8 cellular contexts compared by ENCODE assay signal in genomic region chr1:147641695-147642592, GRCh38. TPM values are rescaled to one million over a fixed set of nuclear protein-coding genes. Genes with fewer than 3 reads are reported as not detected.
DNase-seq lines count a peak whose midpoint lies in the region; ATAC-seq and TF ChIP-seq lines count a peak whose summit lies in the region.

No MANE protein-coding gene starts in this region.

- no peak overlapping the region for H2AK5ac ChIP-seq in mesenchymal stem cell (ENCODE audit: low read length, severe bottlenecking)

- TF ChIP-seq CTCF in thyroid gland (IDR thresholded peaks at IDR 0.05) = peak; percentile 28 to 83 (median 66)

- no peak overlapping the region for H2BK15ac ChIP-seq in mesenchymal stem cell (ENCODE audit: low read depth, poor library complexity, severe bottlenecking)

- H3K27me3 ChIP-seq in mesenchymal stem cell (ENCODE audit: control insufficient read depth in 1 of 2, insufficient read depth in 1 of 2, low read length in 2 of 2) (no peaks in the 10 kb centered on the region), thyroid gland (no peaks in the 10 kb centered on the region)

- no peak overlapping the region for H3K18ac ChIP-seq in mesenchymal stem cell (ENCODE audit: low read depth in 1 of 2, low read length in 2 of 2)

- no peak overlapping the region for H3K4me3 Mint-ChIP-seq in activated T-cell treated with anti-CD3 and anti-CD28 coated beads, Interleukin-2, amount 50 U/mL, for 24 hours
- no peak overlapping the region for H3K4me3 Mint-ChIP-seq in T-helper 2 cell treated with Interferon-gamma antibody and Interleukin-4, amounts not matched to agents 5 μg/mL and 100 μg/mL, for 36 hours

- H3K4me1 ChIP-seq in mesenchymal stem cell (ENCODE audit: control insufficient read depth, insufficient read depth, low read depth, low read length) (peaks cover 8% of the 10 kb centered on the region), thyroid gland (peaks cover 0 to 5% of the 10 kb centered on the region in 2 donors)

- H3K4ac ChIP-seq in mesenchymal stem cell (ENCODE audit: low read depth in 1 of 2, low read length in 2 of 2) = no peak overlapping the region

- no peaks in the 10 kb centered on the region for H3K9me3 Mint-ChIP-seq in activated T-cell treated with anti-CD3 and anti-CD28 coated beads, Interleukin-2, amount 50 U/mL, for 24 hours
- no peaks in the 10 kb centered on the region for H3K9me3 Mint-ChIP-seq in T-helper 2 cell treated with Interferon-gamma antibody and Interleukin-4, amounts not matched to agents 5 μg/mL and 100 μg/mL, for 36 hours

- TF ChIP-seq POLR2A in thyroid gland (IDR thresholded peaks at IDR 0.05) = no peak

- H3K4me1 Mint-ChIP-seq in activated T-cell treated with anti-CD3 and anti-CD28 coated beads, Interleukin-2, amount 50 U/mL, for 24 hours (ENCODE audit: low read depth) = peaks cover 41% of the 10 kb centered on the region
- H3K4me1 Mint-ChIP-seq in T-helper 2 cell treated with Interferon-gamma antibody and Interleukin-4, amounts not matched to agents 5 μg/mL and 100 μg/mL, for 36 hours (ENCODE audit: low read depth) = peaks cover 46% of the 10 kb centered on the region

- H3K4me3 ChIP-seq in mesenchymal stem cell (ENCODE audit: insufficient read depth in 1 of 2, low read depth in 1 of 2, low read length in 2 of 2) (peak overlapping the region in 1 of 2 experiments; percentile 30), thyroid gland (replicated peaks in 1 of 3) (no peak overlapping the region)

- no peaks in the 10 kb centered on the region for H3K27me3 Mint-ChIP-seq in activated T-cell treated with anti-CD3 and anti-CD28 coated beads, Interleukin-2, amount 50 U/mL, for 24 hours
- H3K27me3 Mint-ChIP-seq in T-helper 2 cell treated with Interferon-gamma antibody and Interleukin-4, amounts not matched to agents 5 μg/mL and 100 μg/mL, for 36 hours (ENCODE audit: low read depth) = no peaks in the 10 kb centered on the region

- H3K23ac ChIP-seq in mesenchymal stem cell (ENCODE audit: low read length in 2 of 2) = no peak overlapping the region

- no peak overlapping the region for H2BK12ac ChIP-seq in mesenchymal stem cell (ENCODE audit: low read length in 2 of 2)

- no peak for ATAC-seq in HG03108 (IDR thresholded peaks at IDR 0.05; ENCODE audit: unreplicated experiment)

- no peak overlapping the region for H4K91ac ChIP-seq in mesenchymal stem cell (ENCODE audit: low read length)

- no peak overlapping the region for H3K27ac ChIP-seq in mesenchymal stem cell (ENCODE audit: low read length, poor library complexity, severe bottlenecking)
- no peak overlapping the region for H3K27ac ChIP-seq in thyroid gland

- intact Hi-C loops in thyroid gland (cut with DNase I) = loop anchor here (5.0 to 10.0 kb wide), 3 partner anchors 50 to 253 kb away; no protein-coding TSS in a partner anchor

- H3K9me3 ChIP-seq in mesenchymal stem cell (ENCODE audit: control insufficient read depth, low read length) (no peaks in the 10 kb centered on the region), thyroid gland (no peaks in the 10 kb centered on the region)

- no peak overlapping the region for H3K14ac ChIP-seq in mesenchymal stem cell (ENCODE audit: low read length in 2 of 2)

- H3K79me1 ChIP-seq in mesenchymal stem cell (replicated peaks; ENCODE audit: low read length, poor library complexity, severe bottlenecking) = no peaks in the 10 kb centered on the region

- DNase-seq in activated T-cell treated with anti-CD3 and anti-CD28 coated beads for 24 hours (ENCODE audit: low read depth) = peak; percentile 45
- DNase-seq in activated T-cell treated with anti-CD3 and anti-CD28 coated beads, Interleukin-2, amount 50 U/mL, for 24 hours = no peak
- DNase-seq in NCI-H1048 (lab: John Stamatoyannopoulos, UW) = peak; percentile 39
- DNase-seq in T-helper 2 cell treated with Interferon-gamma antibody and Interleukin-4, amounts not matched to agents 5 μg/mL and 100 μg/mL, for 36 hours (ENCODE audit: low spot score) = peak; percentile 45
- peak; percentile 40 for DNase-seq in dedifferentiated amniotic fluid mesenchymal stem cell (ENCODE audit: extremely low spot score)
- DNase-seq in mesenchymal stem cell = peak; percentile 58
- peak; percentile 31 to 48 for DNase-seq in thyroid gland

- H3K36me3 ChIP-seq in mesenchymal stem cell (ENCODE audit: control insufficient read depth in 1 of 2, insufficient read depth in 2 of 2, low read depth in 1 of 2, low read length in 2 of 2) (peaks cover 0 to 12% of the 10 kb centered on the region in 2 experiments), thyroid gland (peaks cover 0 to 3% of the 10 kb centered on the region in 2 donors)

- no peak overlapping the region for H4K8ac ChIP-seq in mesenchymal stem cell (ENCODE audit: low read length)

- no peak overlapping the region for H3K4me2 ChIP-seq in mesenchymal stem cell (ENCODE audit: low read length, poor library complexity, severe bottlenecking)

- no peak overlapping the region for H2AFZ ChIP-seq in mesenchymal stem cell (ENCODE audit: low read depth, low read length)

- H2BK5ac ChIP-seq in mesenchymal stem cell (ENCODE audit: low read depth, low read length, poor library complexity, severe bottlenecking) = no peak overlapping the region

- no peak overlapping the region for H3K27ac Mint-ChIP-seq in activated T-cell treated with anti-CD3 and anti-CD28 coated beads, Interleukin-2, amount 50 U/mL, for 24 hours
- no peak overlapping the region for H3K27ac Mint-ChIP-seq in T-helper 2 cell treated with Interferon-gamma antibody and Interleukin-4, amounts not matched to agents 5 μg/mL and 100 μg/mL, for 36 hours

- no peak overlapping the region for H3K9ac ChIP-seq in mesenchymal stem cell (ENCODE audit: low read length)

- WGBS in mesenchymal stem cell = 69% methylated on average over 14 of the region's 17 CpGs
- WGBS in thyroid gland, 2 donors = 72 to 75% methylated on average over 17 of the region's 17 CpGs

- H3K36me3 Mint-ChIP-seq in activated T-cell treated with anti-CD3 and anti-CD28 coated beads, Interleukin-2, amount 50 U/mL, for 24 hours (ENCODE audit: low read depth) = peaks cover 8% of the 10 kb centered on the region
- peaks cover 20% of the 10 kb centered on the region for H3K36me3 Mint-ChIP-seq in T-helper 2 cell treated with Interferon-gamma antibody and Interleukin-4, amounts not matched to agents 5 μg/mL and 100 μg/mL, for 36 hours (ENCODE audit: low read depth)

- no peak overlapping the region for H2BK120ac ChIP-seq in mesenchymal stem cell (ENCODE audit: low read depth, low read length)

RNA-seq across cellular contexts. Expression of gene ACP6, which starts 28.4 kb away (rescaled TPM):
- 6.6 TPM for polyA plus RNA-seq in mesenchymal stem cell (2013, experiment 1 of 2)
- 7.5 TPM for polyA plus RNA-seq in mesenchymal stem cell (2013, experiment 2 of 2)
- total RNA-seq in thyroid gland = 10 to 100 TPM; 28.9 to 36.0 (median 31.5) TPM
